13 cellular contexts compared by ENCODE assay signal in genomic region chr5:72156921-72157320, GRCh38. TPM values are rescaled to one million over a fixed set of nuclear protein-coding genes. Genes with fewer than 3 reads are reported as not detected.
DNase-seq lines count a peak whose midpoint lies in the region; FAIRE-seq and TF ChIP-seq lines count a peak whose summit lies in the region.
"Had no signal": no experiment of that assay in that cellular context is flagged by ENCODE, and none has a peak within 500 bp of the region (broad histone marks: within the 10 kb centered on the region; RNA-seq: fewer than 3 reads in every experiment).

No MANE protein-coding gene starts in this region.

- peak overlapping the region; percentile 12 for H3K27ac ChIP-seq in endothelial cell of umbilical vein (ENCODE audit: insufficient read depth, low read depth, low read length)
- H3K27ac ChIP-seq: C4-2B had no signal

- peaks cover 93% of the 10 kb centered on the region for H3K79me2 ChIP-seq in endothelial cell of umbilical vein (ENCODE audit: control insufficient read depth, insufficient read depth, low read length)

- H3K27me3 ChIP-seq in MG63 (no peaks in the 10 kb centered on the region), endothelial cell of umbilical vein (ENCODE audit: control insufficient read depth in 2 of 2, insufficient read depth in 2 of 2, low read length in 2 of 2) (no peaks in the 10 kb centered on the region)

- BruUV-seq in endothelial cell of umbilical vein (replicated peaks; lab: Mats Ljungman, UMichigan): no TSS peak

- H3K4me3 Mint-ChIP-seq in nephron: no peak overlapping the region
- H3K4me3 Mint-ChIP-seq: IgD-negative memory B cell; naive thymus-derived CD8-positive, alpha-beta T cell had no signal

- no peak overlapping the region for H2AFZ ChIP-seq in endothelial cell of umbilical vein (ENCODE audit: low read depth, low read length)

- H3K9me3 ChIP-seq in MG63 (no peaks in the 10 kb centered on the region), endothelial cell of umbilical vein (replicated peaks; ENCODE audit: control insufficient read depth, insufficient read depth, low read length) (no peaks in the 10 kb centered on the region)

- no peak overlapping the region for H3K4me2 ChIP-seq in endothelial cell of umbilical vein (ENCODE audit: insufficient read depth, low read length)

- H3K9ac ChIP-seq in endothelial cell of umbilical vein (replicated peaks; ENCODE audit: extremely low read depth, insufficient read depth, low read length): no peak overlapping the region

- peaks cover 2% of the 10 kb centered on the region for H3K9me1 ChIP-seq in endothelial cell of umbilical vein (replicated peaks; ENCODE audit: control insufficient read depth, extremely low read depth, insufficient read depth, low read length)

- TF ChIP-seq CTCF in endothelial cell of umbilical vein (IDR thresholded peaks at IDR 0.05; ENCODE audit: extremely low read depth in 1 of 2, insufficient read depth in 1 of 2, low read depth in 1 of 2, low read length in 2 of 2) (no peak), nephron (IDR thresholded peaks at IDR 0.05; ENCODE audit: unreplicated experiment in 3 of 3) (no peak)

- TF ChIP-seq POLR2A in endothelial cell of umbilical vein (IDR thresholded peaks at IDR 0.05; ENCODE audit: low read depth, low read length): no peak

- peaks cover 29% of the 10 kb centered on the region for H3K4me1 Mint-ChIP-seq in nephron
- H3K4me1 Mint-ChIP-seq: IgD-negative memory B cell; naive thymus-derived CD8-positive, alpha-beta T cell had no signal

- dilution Hi-C loops in endothelial cell of umbilical vein (cut with MboI; ENCODE audit: extremely low pct_ligation_motif_present, low sequenced_read_pairs): no loop called here

- POLR2A ChIA-PET in endothelial cell of umbilical vein (lab: Charles Lee): no interaction called here

- DNase-seq in AG08395 (ENCODE audit: low spot score) (peak; percentile 86), MG63 (peak; percentile 86), endothelial cell of umbilical vein (ENCODE audit: low read depth, low spot score) (peak; percentile 61), HuH-7 (ENCODE audit: low spot score) (no peak), NCI-H187 treated with DMSO at 0.1 percent for 48 hours (lab: John Stamatoyannopoulos, UW) (no peak), 8988T (no peak), retina (no peak)
- DNase-seq: amygdala; naive thymus-derived CD8-positive, alpha-beta T cell; NCI-H2171 treated with DMSO at 0.1 percent for 48 hours had no signal

- CTCF ChIA-PET in endothelial cell of umbilical vein (lab: Charles Lee): interaction anchor here (0.8 to 1.7 kb wide), 5 partner anchors 9 to 152 kb away, joined by 3 to 6 read pairs (median 3); no protein-coding TSS in a partner anchor

- no peaks in the 10 kb centered on the region for H4K20me1 ChIP-seq in endothelial cell of umbilical vein (replicated peaks; ENCODE audit: control insufficient read depth, extremely low read depth, insufficient read depth, low read length)

- H3K9me3 Mint-ChIP-seq in nephron: no peaks in the 10 kb centered on the region
- H3K9me3 Mint-ChIP-seq: IgD-negative memory B cell; naive thymus-derived CD8-positive, alpha-beta T cell had no signal

- peaks cover 57% of the 10 kb centered on the region for H3K4me1 ChIP-seq in endothelial cell of umbilical vein (ENCODE audit: control insufficient read depth, extremely low read depth, insufficient read depth, low read length)

- H3K27me3 Mint-ChIP-seq in nephron (ENCODE audit: low read depth): no peaks in the 10 kb centered on the region

- intact Hi-C loops in endothelial cell of umbilical vein (cut with micrococcal nuclease): no loop called here

- H3K4me3 ChIP-seq in MG63: no peak overlapping the region
- H3K4me3 ChIP-seq in endothelial cell of umbilical vein (replicated peaks in 1 of 3; ENCODE audit: insufficient read depth in 1 of 3, low read depth in 1 of 3, low read length in 3 of 3): no peak overlapping the region

- FAIRE-seq in endothelial cell of umbilical vein (lab: Jason Lieb, UNC): no peak

- peaks cover 5% of the 10 kb centered on the region for H3K36me3 Mint-ChIP-seq in nephron (ENCODE audit: low read depth)
- H3K36me3 Mint-ChIP-seq: IgD-negative memory B cell; naive thymus-derived CD8-positive, alpha-beta T cell had no signal

- H3K36me3 ChIP-seq in MG63 (peaks cover 37% of the 10 kb centered on the region), endothelial cell of umbilical vein (ENCODE audit: control insufficient read depth in 2 of 2, extremely low read depth in 1 of 2, insufficient read depth in 2 of 2, low read length in 2 of 2) (peaks cover 3 to 7% of the 10 kb centered on the region in 2 experiments)

- peak overlapping the region; percentile 83 to 86 (median 83) for H3K27ac Mint-ChIP-seq in nephron
- H3K27ac Mint-ChIP-seq: IgD-negative memory B cell; naive thymus-derived CD8-positive, alpha-beta T cell had no signal

TF ChIP-seq in endothelial cell of umbilical vein, 7 proteins besides CTCF, POLR2A, EP300 and RAD21:
- TF ChIP-seq MAX (IDR thresholded peaks at IDR 0.05; ENCODE audit: insufficient read depth, insufficient read length) (no peak), JUN (IDR thresholded peaks at IDR 0.05; ENCODE audit: borderline replicate concordance, insufficient read depth, insufficient read length, low read depth) (peak; percentile 7)

RNA-seq across cellular contexts. Expression of gene MAP1B, which starts 49.6 kb away (rescaled TPM):
- 45.2 and 52.1 TPM in 2 replicates for total RNA-seq in MG63 (2014; rRNA removed; shearing (Covaris generic); ENCODE audit: low replicate concordance)
- total RNA-seq in endothelial cell of umbilical vein: 262 and 263 TPM in 2 replicates
- 50.8 and 55.9 TPM in 2 replicates for polyA plus RNA-seq in endothelial cell of umbilical vein
- 38.6 and 41.2 TPM in 2 replicates for polyA plus RNA-seq in endothelial cell of umbilical vein (2011; cell fraction: cytosol; rRNA removed)
- polyA plus RNA-seq in endothelial cell of umbilical vein (2011; cell fraction: nucleus; rRNA removed): 57.7 and 62.1 TPM in 2 replicates
- 61.2 and 80.8 TPM in 2 replicates for polyA plus RNA-seq in endothelial cell of umbilical vein (2012)
- 303 and 314 TPM in 2 replicates for polyA minus RNA-seq in endothelial cell of umbilical vein
- not detected for polyA minus RNA-seq in endothelial cell of umbilical vein (2011; cell fraction: cytosol; rRNA and poly(A)+ RNA removed)
- polyA minus RNA-seq in endothelial cell of umbilical vein (2011; cell fraction: nucleus; rRNA and poly(A)+ RNA removed): 184 and 190 TPM in 2 replicates
- total RNA-seq: naive thymus-derived CD8-positive, alpha-beta T cell had no signal

Comparison
In these comparisons a context has a peak if more than half of its experiments do, and no peak if none do; other contexts are left out.
1. DNase-seq: peak in AG08395 (single experiment), MG63 (single experiment) and endothelial cell of umbilical vein (single experiment); none in HuH-7 (single experiment), NCI-H187 treated with DMSO at 0.1 percent for 48 hours (single experiment), 8988T (single experiment) and retina (single experiment).